In genomic region chr2:6352247-6352646, GRCh38 we compare ENCODE assay signal across 11 cellular contexts.
DNase-seq lines count a peak whose midpoint lies in the region; ATAC-seq and TF ChIP-seq lines count a peak whose summit lies in the region.
"Had no signal": no experiment of that assay in that cellular context is flagged by ENCODE, and none has a peak within 500 bp of the region (broad histone marks: within the 10 kb centered on the region; RNA-seq: fewer than 3 reads in every experiment).

No MANE protein-coding gene starts in this region.

- DNase-seq in GM06990 (ENCODE audit: extremely low read depth, insufficient read length) (peak; percentile 70), GM23248 (no peak), occipital lobe (lab: John Stamatoyannopoulos, UW) (no peak)
- no peak for DNase-seq in activated naive CD4-positive, alpha-beta T cell treated with anti-CD3 and anti-CD28 coated beads, Interleukin-2, amount 50 U/mL, for 72 hours (ENCODE audit: low spot score in 2 of 2)
- no peak for DNase-seq in stimulated activated naive CD4-positive, alpha-beta T cell treated with Interleukin-2 at 50 U/mL for 16 hours (lab: John Stamatoyannopoulos, UW)

- H3K9me3 Mint-ChIP-seq in activated naive CD4-positive, alpha-beta T cell treated with anti-CD3 and anti-CD28 coated beads, Interleukin-2, amount 50 U/mL, for 72 hours = no peaks in the 10 kb centered on the region

- H4K20me1 ChIP-seq in GM23248 (ENCODE audit: insufficient read depth) = no peaks in the 10 kb centered on the region

- no peaks in the 10 kb centered on the region for H3K36me3 ChIP-seq in GM06990 (ENCODE audit: control insufficient read depth, insufficient read depth, low read length)
- H3K36me3 ChIP-seq in GM23248 (ENCODE audit: low read depth) = no peaks in the 10 kb centered on the region
- H3K36me3 ChIP-seq: Peyer's patch had no signal

- H3K4me1 ChIP-seq in GM23248 (ENCODE audit: insufficient read depth) = no peaks in the 10 kb centered on the region
- H3K4me1 ChIP-seq: A549, parathyroid adenoma, Peyer's patch had no signal

- in situ Hi-C loops in GM23248 (cut with MboI) = no loop called here

- no peak overlapping the region for H3K4me2 ChIP-seq in GM23248 (ENCODE audit: unreplicated experiment)
- H3K4me2 ChIP-seq: A549 had no signal

- WGBS in GM23248 (ENCODE audit: low coverage in 1 of 2, low lambda C conversion rate in 2 of 2, missing lambda C conversion rate in 2 of 2), 2 experiments = 49% methylated on average over 5 of the region's 5 CpGs

- no peaks in the 10 kb centered on the region for H3K36me3 Mint-ChIP-seq in activated naive CD4-positive, alpha-beta T cell treated with anti-CD3 and anti-CD28 coated beads, Interleukin-2, amount 50 U/mL, for 72 hours

- H2AFZ ChIP-seq in GM23248 = no peak overlapping the region
- H2AFZ ChIP-seq: parathyroid adenoma had no signal

- ATAC-seq in GM19351 (IDR thresholded peaks at IDR 0.05; ENCODE audit: unreplicated experiment) (peak; percentile 85), HG02763 (IDR thresholded peaks at IDR 0.05; ENCODE audit: unreplicated experiment) (peak; percentile 89), HG03460 (IDR thresholded peaks at IDR 0.05; ENCODE audit: unreplicated experiment) (peak; percentile 82)
- no peak for ATAC-seq in activated naive CD4-positive, alpha-beta T cell treated with anti-CD3 and anti-CD28 coated beads, Interleukin-2, amount 50 U/mL, for 72 hours

- H3K79me2 ChIP-seq in GM23248 (ENCODE audit: insufficient read depth) = no peaks in the 10 kb centered on the region
- H3K79me2 ChIP-seq: parathyroid adenoma had no signal

- H3K27me3 ChIP-seq in GM06990 (replicated peaks; ENCODE audit: control insufficient read depth, insufficient read depth, low read length) = no peaks in the 10 kb centered on the region
- no peaks in the 10 kb centered on the region for H3K27me3 ChIP-seq in GM23248 (replicated peaks; ENCODE audit: insufficient read depth)
- H3K27me3 ChIP-seq: Peyer's patch had no signal

- no peak for TF ChIP-seq CTCF in GM06990 (IDR thresholded peaks at IDR 0.05; ENCODE audit: insufficient read depth, low read length, poor library complexity, severe bottlenecking)

- H3K9me2 ChIP-seq in GM23248 (ENCODE audit: insufficient read depth) = no peaks in the 10 kb centered on the region

- H3K27ac ChIP-seq in GM23248 = no peak overlapping the region
- H3K27ac ChIP-seq: A549, parathyroid adenoma had no signal

- no peak overlapping the region for H3K4me3 ChIP-seq in GM06990 (replicated peaks; ENCODE audit: low read depth, low read length)
- no peak overlapping the region for H3K4me3 ChIP-seq in GM23248
- H3K4me3 ChIP-seq: A549, Peyer's patch had no signal

- H3F3A ChIP-seq in GM23248 (ENCODE audit: insufficient read depth) = no peaks in the 10 kb centered on the region

- H3K27ac Mint-ChIP-seq in activated naive CD4-positive, alpha-beta T cell treated with anti-CD3 and anti-CD28 coated beads, Interleukin-2, amount 50 U/mL, for 72 hours = no peak overlapping the region

- no peaks in the 10 kb centered on the region for H3K9me3 ChIP-seq in GM23248 (ENCODE audit: low read depth)
- H3K9me3 ChIP-seq: Peyer's patch had no signal

- no peak overlapping the region for H3K9ac ChIP-seq in GM23248
- H3K9ac ChIP-seq: parathyroid adenoma had no signal

Comparison
In these comparisons a context has a peak if more than half of its experiments do, and no peak if none do; other contexts are left out.
1. ATAC-seq: peak in GM19351 (single experiment), HG02763 (single experiment) and HG03460 (single experiment); none in activated naive CD4-positive, alpha-beta T cell treated with anti-CD3 and anti-CD28 coated beads, Interleukin-2, amount 50 U/mL, for 72 hours (0 of 2).